9 cellular contexts compared by ENCODE assay signal in genomic region chr17:42895185-42895555, GRCh38. TPM values are rescaled to one million over a fixed set of nuclear protein-coding genes. Genes with fewer than 3 reads are reported as not detected.
DNase-seq lines count a peak whose midpoint lies in the region; ATAC-seq, FAIRE-seq and TF ChIP-seq lines count a peak whose summit lies in the region.
"Had no signal": no experiment of that assay in that cellular context is flagged by ENCODE, and none has a peak within 500 bp of the region (broad histone marks: within the 10 kb centered on the region; RNA-seq: fewer than 3 reads in every experiment).

No MANE protein-coding gene starts in this region.

- TF ChIP-seq POLR2A in upper lobe of left lung (IDR thresholded peaks at IDR 0.05) = no peak

- no peak for TF ChIP-seq EP300 in upper lobe of left lung (IDR thresholded peaks at IDR 0.05)

- H3K27ac ChIP-seq in left lung = peak overlapping the region; percentile 33 to 76
- peak overlapping the region; percentile 18 to 72 (median 36) for H3K27ac ChIP-seq in upper lobe of left lung

- WGBS in upper lobe of left lung, 2 donors = 23 to 28% methylated on average over 2 of the region's 2 CpGs

- FAIRE-seq in bronchial epithelial cell (lab: Jason Lieb, UNC) = no peak

- intact Hi-C loops in left lung (cut with DNase I) = no loop called here

- H3K4me3 ChIP-seq in bronchial epithelial cell (ENCODE audit: low read depth, low read length) (no peak overlapping the region), left lung (no peak overlapping the region), upper lobe of left lung (no peak overlapping the region)
- H3K4me3 ChIP-seq: heart left ventricle had no signal

- no peaks in the 10 kb centered on the region for H3K9me3 ChIP-seq in left lung
- no peaks in the 10 kb centered on the region for H3K9me3 ChIP-seq in upper lobe of left lung
- H3K9me3 ChIP-seq: heart left ventricle had no signal

- H3K36me3 ChIP-seq in bronchial epithelial cell (ENCODE audit: control insufficient read depth, insufficient read depth, low read length) = no peaks in the 10 kb centered on the region
- H3K36me3 ChIP-seq in left lung = no peaks in the 10 kb centered on the region
- H3K36me3 ChIP-seq in upper lobe of left lung = no peaks in the 10 kb centered on the region
- H3K36me3 ChIP-seq: heart left ventricle had no signal

- H3K4me1 ChIP-seq in left lung = peaks cover 26 to 55% of the 10 kb centered on the region in 2 donors
- peaks cover 40 to 50% (median 44%) of the 10 kb centered on the region in 4 donors for H3K4me1 ChIP-seq in upper lobe of left lung

- H3K27me3 ChIP-seq in bronchial epithelial cell (ENCODE audit: control insufficient read depth, insufficient read depth, low read length) (no peaks in the 10 kb centered on the region), left lung (no peaks in the 10 kb centered on the region), upper lobe of left lung (no peaks in the 10 kb centered on the region)
- H3K27me3 ChIP-seq: heart left ventricle had no signal

- DNase-seq in HPDE6-E6E7 (ENCODE audit: extremely low spot score) (peak; percentile 64), bronchial epithelial cell (ENCODE audit: low read depth) (peak; percentile 85), left lung (peak in 1 of 2 donors; percentile 68), upper lobe of left lung (peak in 1 of 2 donors; percentile 76), NCI-H128 (lab: John Stamatoyannopoulos, UW; ENCODE audit: unreplicated experiment) (no peak), GM20000 (ENCODE audit: low spot score) (no peak)
- DNase-seq in stimulated activated naive CD4-positive, alpha-beta T cell treated with Interleukin-2 at 50 U/mL for 16 hours (lab: John Stamatoyannopoulos, UW) = no peak
- DNase-seq: activated CD8-positive, alpha-beta memory T cell treated with anti-CD3 and anti-CD28 coated beads, Interleukin-2, amount 50 U/mL, for 4 hours had no signal

- no peak for TF ChIP-seq CTCF in bronchial epithelial cell (IDR thresholded peaks at IDR 0.05; ENCODE audit: insufficient read depth, low read length, severe bottlenecking)
- TF ChIP-seq CTCF in left lung (IDR thresholded peaks at IDR 0.05) = no peak
- TF ChIP-seq CTCF in upper lobe of left lung (IDR thresholded peaks at IDR 0.05) = no peak
- no peak for TF ChIP-seq CTCF in GM20000 (IDR thresholded peaks at IDR 0.05; ENCODE audit: extremely low read depth, missing control alignments)

- peak; percentile 86 for ATAC-seq in left lung
- ATAC-seq in upper lobe of left lung (ENCODE audit: low FRiP score in 2 of 2) = peak; percentile 78 to 87

RNA-seq across cellular contexts. Expression of gene G6PC1, which starts 5.4 kb away (rescaled TPM):
- total RNA-seq in bronchial epithelial cell = not detected in 2 replicates
- not detected for total RNA-seq in left lung
- total RNA-seq in upper lobe of left lung = not detected
- total RNA-seq: heart left ventricle had no signal

RNA-seq across cellular contexts. Expression of gene AOC3, which starts 44.2 kb away (rescaled TPM):
- total RNA-seq in bronchial epithelial cell (0.26 TPM in 2 replicates), left lung (100 to 1,000 TPM in 1 of 2 donors, 10 to 100 TPM in 1; 56.6 to 155 TPM), upper lobe of left lung (100 to 1,000 TPM in 4 of 6 donors, 10 to 100 TPM in 2; 76.9 to 210 (median 111) TPM)

RNA-seq across cellular contexts. Expression of gene AOC2, which starts 50.8 kb away (rescaled TPM):
- total RNA-seq in bronchial epithelial cell (0.79 and 1.0 TPM in 2 replicates), left lung (1 to 10 TPM; 2.1 to 2.6 TPM), upper lobe of left lung (1 to 10 TPM; 1.5 to 5.2 (median 2.9) TPM)

Comparison
In these comparisons a context has a peak if more than half of its experiments do, and no peak if none do; other contexts are left out.
1. DNase-seq: peak in HPDE6-E6E7 (single experiment) and bronchial epithelial cell (single experiment); none in NCI-H128 (single experiment), stimulated activated naive CD4-positive, alpha-beta T cell treated with Interleukin-2 at 50 U/mL for 16 hours (single experiment) and GM20000 (single experiment).
2. RNA of gene AOC3, which starts 44.2 kb away (total RNA-seq): 56.6 to 155 TPM in left lung and 76.9 to 210 TPM in upper lobe of left lung; 0.26 TPM in bronchial epithelial cell; every median in the first group is over 10 times any median in the second.